9 cellular contexts compared by ENCODE assay signal in the genomic region with DNA sequence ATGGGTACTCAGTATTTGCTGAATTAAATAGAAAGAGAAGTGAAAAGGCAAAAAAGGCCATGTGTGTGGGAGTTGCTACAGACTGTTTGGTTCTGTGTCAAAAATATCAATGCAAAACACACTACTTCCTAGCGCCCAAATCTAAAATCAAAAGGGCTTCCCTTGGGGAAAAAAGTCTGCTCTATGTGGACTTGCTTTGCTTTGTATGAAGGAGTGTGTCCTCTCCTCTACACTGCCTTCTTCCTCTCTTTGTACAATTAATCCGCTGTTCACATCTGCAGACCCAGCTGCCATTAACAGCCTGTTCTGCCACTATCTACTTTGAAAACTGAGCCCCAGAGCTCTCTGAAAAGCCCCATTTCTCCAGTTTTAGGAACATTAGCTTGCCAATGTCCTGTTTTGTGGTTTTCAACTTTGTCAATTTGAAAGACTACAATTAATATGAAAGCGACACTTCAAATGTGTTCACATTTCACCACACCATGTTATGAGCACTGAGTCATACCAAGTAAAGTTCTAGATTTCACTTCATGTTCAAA.
DNase-seq lines count a peak whose midpoint lies in the region; ATAC-seq, FAIRE-seq and TF ChIP-seq lines count a peak whose summit lies in the region.
"Had no signal": no experiment of that assay in that cellular context is flagged by ENCODE, and none has a peak within 500 bp of the region (broad histone marks: within the 10 kb centered on the region; RNA-seq: fewer than 3 reads in every experiment).

No MANE protein-coding gene starts in this region.

- H3K27me3 ChIP-seq in dorsolateral prefrontal cortex = no peaks in the 10 kb centered on the region

- no peak for FAIRE-seq in GM12891 (lab: Jason Lieb, UNC)
- FAIRE-seq: H1 had no signal

- ATAC-seq in GM21423 (IDR thresholded peaks at IDR 0.05; ENCODE audit: unreplicated experiment) (peak; percentile 82), HG03558 (IDR thresholded peaks at IDR 0.05; ENCODE audit: extremely low read depth, unreplicated experiment) (peak; percentile 78)

- intact Hi-C loops in dorsolateral prefrontal cortex (cut with DNase I) = no loop called here

- TF ChIP-seq POLR2A in GM12891 (IDR thresholded peaks at IDR 0.05; ENCODE audit: low read depth, low read length) = no peak

- DNase-seq in GM12891 (ENCODE audit: insufficient read length, low spot score) = peak; percentile 14
- no peak for DNase-seq in dorsolateral prefrontal cortex
- no peak for DNase-seq in putamen (ENCODE audit: low spot score)
- DNase-seq in NCI-H1105 treated with DMSO at 0.1 percent for 48 hours (lab: John Stamatoyannopoulos, UW) = no peak
- DNase-seq in NCI-H446 (lab: John Stamatoyannopoulos, UW) = no peak
- DNase-seq in stimulated activated CD4-positive, alpha-beta T cell treated with anti-CD3 and anti-CD28 coated beads, Interleukin-12 subunit alpha, Interleukin-12 subunit beta, amount 100 ng/mL, for 4 hours = no peak

- H3K27ac ChIP-seq in dorsolateral prefrontal cortex = peak overlapping the region; percentile 18 to 89 (median 79)

- peak overlapping the region in 29 of 59 donors; percentile 0 to 46 (median 16) for H3K4me3 ChIP-seq in dorsolateral prefrontal cortex

- TF ChIP-seq CTCF in dorsolateral prefrontal cortex (IDR thresholded peaks at IDR 0.05 in 54 of 56, conservative IDR thresholded peaks at IDR 0.05 in 2 of 56; ENCODE audit: low read depth in 1 of 56, partially characterized antibody in 56 of 56) = peak in 2 of 56 donors; percentile 3 to 9

TF ChIP-seq in GM12891, 5 proteins besides CTCF, POLR2A, EP300 and RAD21:
- peak; percentile 88 for TF ChIP-seq SPI1 (IDR thresholded peaks at IDR 0.05; ENCODE audit: low read depth, low read length)
- no peak for TF ChIP-seq TAF1 (IDR thresholded peaks at IDR 0.05; ENCODE audit: low read depth, low read length)
- TF ChIP-seq POU2F2 (IDR thresholded peaks at IDR 0.05; ENCODE audit: low read depth, low read length) = 0 out of 2 replicates have a peak, but pooled peaks have one; percentile 9
